In the genomic region with DNA sequence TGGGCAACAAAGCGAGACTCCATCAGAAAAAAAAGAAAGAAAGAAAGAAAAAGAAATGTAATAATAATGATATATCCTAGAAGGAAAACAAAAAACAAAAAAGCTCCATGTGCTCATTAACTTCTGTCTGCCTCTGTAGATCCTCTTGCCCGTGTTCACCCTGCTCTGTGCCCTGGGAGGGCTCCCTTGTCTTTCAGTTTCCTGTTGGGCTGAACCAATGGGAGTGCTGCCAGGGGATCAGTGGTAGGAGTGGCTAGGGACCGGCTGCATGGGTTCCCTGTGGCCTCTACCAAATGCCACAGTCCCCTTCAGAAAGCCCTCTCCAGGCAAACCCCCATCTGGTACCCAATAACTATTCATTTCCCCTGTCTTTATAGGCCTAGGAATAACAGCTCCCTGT, we compare ENCODE assay signal across 1 cellular context.
TF ChIP-seq lines count a peak whose summit lies in the region.

No MANE protein-coding gene starts in this region.

TF ChIP-seq in GM23338, 12 proteins besides CTCF, POLR2A, EP300 and RAD21 (continued from another document):
- TF ChIP-seq, protein P1, sequence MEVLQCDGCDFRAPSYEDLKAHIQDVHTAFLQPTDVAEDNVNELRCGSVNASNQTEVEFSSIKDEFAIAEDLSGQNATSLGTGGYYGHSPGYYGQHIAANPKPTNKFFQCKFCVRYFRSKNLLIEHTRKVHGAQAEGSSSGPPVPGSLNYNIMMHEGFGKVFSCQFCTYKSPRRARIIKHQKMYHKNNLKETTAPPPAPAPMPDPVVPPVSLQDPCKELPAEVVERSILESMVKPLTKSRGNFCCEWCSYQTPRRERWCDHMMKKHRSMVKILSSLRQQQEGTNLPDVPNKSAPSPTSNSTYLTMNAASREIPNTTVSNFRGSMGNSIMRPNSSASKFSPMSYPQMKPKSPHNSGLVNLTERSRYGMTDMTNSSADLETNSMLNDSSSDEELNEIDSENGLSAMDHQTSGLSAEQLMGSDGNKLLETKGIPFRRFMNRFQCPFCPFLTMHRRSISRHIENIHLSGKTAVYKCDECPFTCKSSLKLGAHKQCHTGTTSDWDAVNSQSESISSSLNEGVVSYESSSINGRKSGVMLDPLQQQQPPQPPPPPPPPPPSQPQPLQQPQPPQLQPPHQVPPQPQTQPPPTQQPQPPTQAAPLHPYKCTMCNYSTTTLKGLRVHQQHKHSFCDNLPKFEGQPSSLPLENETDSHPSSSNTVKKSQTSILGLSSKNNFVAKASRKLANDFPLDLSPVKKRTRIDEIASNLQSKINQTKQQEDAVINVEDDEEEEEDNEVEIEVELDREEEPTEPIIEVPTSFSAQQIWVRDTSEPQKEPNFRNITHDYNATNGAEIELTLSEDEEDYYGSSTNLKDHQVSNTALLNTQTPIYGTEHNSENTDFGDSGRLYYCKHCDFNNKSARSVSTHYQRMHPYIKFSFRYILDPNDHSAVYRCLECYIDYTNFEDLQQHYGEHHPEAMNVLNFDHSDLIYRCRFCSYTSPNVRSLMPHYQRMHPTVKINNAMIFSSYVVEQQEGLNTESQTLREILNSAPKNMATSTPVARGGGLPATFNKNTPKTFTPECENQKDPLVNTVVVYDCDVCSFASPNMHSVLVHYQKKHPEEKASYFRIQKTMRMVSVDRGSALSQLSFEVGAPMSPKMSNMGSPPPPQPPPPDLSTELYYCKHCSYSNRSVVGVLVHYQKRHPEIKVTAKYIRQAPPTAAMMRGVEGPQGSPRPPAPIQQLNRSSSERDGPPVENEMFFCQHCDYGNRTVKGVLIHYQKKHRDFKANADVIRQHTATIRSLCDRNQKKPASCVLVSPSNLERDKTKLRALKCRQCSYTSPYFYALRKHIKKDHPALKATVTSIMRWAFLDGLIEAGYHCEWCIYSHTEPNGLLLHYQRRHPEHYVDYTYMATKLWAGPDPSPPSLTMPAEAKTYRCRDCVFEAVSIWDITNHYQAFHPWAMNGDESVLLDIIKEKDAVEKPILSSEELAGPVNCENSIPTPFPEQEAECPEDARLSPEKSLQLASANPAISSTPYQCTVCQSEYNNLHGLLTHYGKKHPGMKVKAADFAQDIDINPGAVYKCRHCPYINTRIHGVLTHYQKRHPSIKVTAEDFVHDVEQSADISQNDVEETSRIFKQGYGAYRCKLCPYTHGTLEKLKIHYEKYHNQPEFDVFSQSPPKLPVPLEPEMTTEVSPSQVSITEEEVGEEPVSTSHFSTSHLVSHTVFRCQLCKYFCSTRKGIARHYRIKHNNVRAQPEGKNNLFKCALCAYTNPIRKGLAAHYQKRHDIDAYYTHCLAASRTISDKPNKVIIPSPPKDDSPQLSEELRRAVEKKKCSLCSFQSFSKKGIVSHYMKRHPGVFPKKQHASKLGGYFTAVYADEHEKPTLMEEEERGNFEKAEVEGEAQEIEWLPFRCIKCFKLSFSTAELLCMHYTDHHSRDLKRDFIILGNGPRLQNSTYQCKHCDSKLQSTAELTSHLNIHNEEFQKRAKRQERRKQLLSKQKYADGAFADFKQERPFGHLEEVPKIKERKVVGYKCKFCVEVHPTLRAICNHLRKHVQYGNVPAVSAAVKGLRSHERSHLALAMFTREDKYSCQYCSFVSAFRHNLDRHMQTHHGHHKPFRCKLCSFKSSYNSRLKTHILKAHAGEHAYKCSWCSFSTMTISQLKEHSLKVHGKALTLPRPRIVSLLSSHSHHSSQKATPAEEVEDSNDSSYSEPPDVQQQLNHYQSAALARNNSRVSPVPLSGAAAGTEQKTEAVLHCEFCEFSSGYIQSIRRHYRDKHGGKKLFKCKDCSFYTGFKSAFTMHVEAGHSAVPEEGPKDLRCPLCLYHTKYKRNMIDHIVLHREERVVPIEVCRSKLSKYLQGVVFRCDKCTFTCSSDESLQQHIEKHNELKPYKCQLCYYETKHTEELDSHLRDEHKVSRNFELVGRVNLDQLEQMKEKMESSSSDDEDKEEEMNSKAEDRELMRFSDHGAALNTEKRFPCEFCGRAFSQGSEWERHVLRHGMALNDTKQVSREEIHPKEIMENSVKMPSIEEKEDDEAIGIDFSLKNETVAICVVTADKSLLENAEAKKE (CRISPR knock-in tag; IDR thresholded peaks at IDR 0.05), result no peak
- TF ChIP-seq CREB1 (CRISPR knock-in tag; IDR thresholded peaks at IDR 0.05; ENCODE audit: low read depth), result no peak
- no peak for TF ChIP-seq ZNF331 (CRISPR knock-in tag; IDR thresholded peaks at IDR 0.05; ENCODE audit: low read depth)
